ENCODE assay signal across 23 cellular contexts in genomic region chr16:56108724-56109123, GRCh38.
DNase-seq lines count a peak whose midpoint lies in the region; ATAC-seq, FAIRE-seq and TF ChIP-seq lines count a peak whose summit lies in the region.
"Had no signal": no experiment of that assay in that cellular context is flagged by ENCODE, and none has a peak within 500 bp of the region (broad histone marks: within the 10 kb centered on the region; RNA-seq: fewer than 3 reads in every experiment).

No MANE protein-coding gene starts in this region.

- no peak overlapping the region for H2AFZ ChIP-seq in OCI-LY7 (ENCODE audit: low read length)

- no peaks in the 10 kb centered on the region for H3K4me1 ChIP-seq in OCI-LY7 (ENCODE audit: insufficient read depth, low read length, poor library complexity, severe bottlenecking)
- H3K4me1 ChIP-seq: Peyer's patch, SJCRH30, upper lobe of right lung had no signal

- no peak for ATAC-seq in HG03469 (IDR thresholded peaks at IDR 0.05; ENCODE audit: unreplicated experiment)
- ATAC-seq: effector memory CD8-positive, alpha-beta T cell; left lobe of liver; upper lobe of right lung had no signal

- H3K4me3 Mint-ChIP-seq in activated CD4-positive, alpha-beta T cell treated with anti-CD3 and anti-CD28 coated beads, Interleukin-2, amount 10 ng/mL, durations not matched to agents 24 days and 14 days, result no peak overlapping the region
- H3K4me3 Mint-ChIP-seq in glutamatergic neuron (ENCODE audit: unreplicated experiment), result peak overlapping the region; percentile 16
- H3K4me3 Mint-ChIP-seq: activated T-cell treated with anti-CD3 and anti-CD28 coated beads, Interleukin-2, amount 50 U/mL, for 24 hours; B cell; effector memory CD8-positive, alpha-beta T cell; naive B cell had no signal

- DNase-seq in activated CD4-positive, alpha-beta T cell treated with anti-CD3 and anti-CD28 coated beads, Interleukin-2, amount 10 ng/mL, durations not matched to agents 24 days and 14 days, result peak; percentile 17
- no peak for DNase-seq in activated CD4-positive, alpha-beta T cell treated with anti-CD3 and anti-CD28 coated beads for 1 hour
- DNase-seq in NCI-H2171 treated with DMSO at 0.1 percent for 48 hours (lab: John Stamatoyannopoulos, UW) (peak; percentile 74), glutamatergic neuron (no peak), OCI-LY7 (ENCODE audit: low spot score) (no peak), urothelium cell line (ENCODE audit: low spot score) (no peak), NCI-H1930 (lab: John Stamatoyannopoulos, UW) (no peak)
- DNase-seq: activated CD8-positive, alpha-beta memory T cell treated with anti-CD3 and anti-CD28 coated beads for 24 hours; activated naive CD4-positive, alpha-beta T cell treated with Interleukin-2 at 50 U/mL for 16 hours; activated T-cell treated with anti-CD3 and anti-CD28 coated beads, Interleukin-2, amount 50 U/mL, for 24 hours; adrenal gland; brain microvascular endothelial cell; effector memory CD8-positive, alpha-beta T cell; foreskin fibroblast; KG1; MM.1S; naive B cell; Peyer's patch; SJCRH30; upper lobe of right lung had no signal

- no peaks in the 10 kb centered on the region for H3K36me3 Mint-ChIP-seq in activated CD4-positive, alpha-beta T cell treated with anti-CD3 and anti-CD28 coated beads, Interleukin-2, amount 10 ng/mL, durations not matched to agents 24 days and 14 days (ENCODE audit: low read depth)
- H3K36me3 Mint-ChIP-seq in glutamatergic neuron (ENCODE audit: unreplicated experiment), result no peaks in the 10 kb centered on the region
- H3K36me3 Mint-ChIP-seq: naive B cell had no signal

- H3K27me3 Mint-ChIP-seq in activated CD4-positive, alpha-beta T cell treated with anti-CD3 and anti-CD28 coated beads, Interleukin-2, amount 10 ng/mL, durations not matched to agents 24 days and 14 days, result peaks cover 33% of the 10 kb centered on the region
- peaks cover 7% of the 10 kb centered on the region for H3K27me3 Mint-ChIP-seq in glutamatergic neuron (ENCODE audit: unreplicated experiment)

- H3K27ac Mint-ChIP-seq in activated CD4-positive, alpha-beta T cell treated with anti-CD3 and anti-CD28 coated beads, Interleukin-2, amount 10 ng/mL, durations not matched to agents 24 days and 14 days, result no peak overlapping the region
- H3K27ac Mint-ChIP-seq in glutamatergic neuron (ENCODE audit: unreplicated experiment), result no peak overlapping the region
- H3K27ac Mint-ChIP-seq: activated T-cell treated with anti-CD3 and anti-CD28 coated beads, Interleukin-2, amount 50 U/mL, for 24 hours; B cell; effector memory CD8-positive, alpha-beta T cell; naive B cell had no signal

- no peaks in the 10 kb centered on the region for H3K9me3 Mint-ChIP-seq in activated CD4-positive, alpha-beta T cell treated with anti-CD3 and anti-CD28 coated beads, Interleukin-2, amount 10 ng/mL, durations not matched to agents 24 days and 14 days
- H3K9me3 Mint-ChIP-seq in glutamatergic neuron (ENCODE audit: unreplicated experiment), result peaks cover 1% of the 10 kb centered on the region
- H3K9me3 Mint-ChIP-seq: activated T-cell treated with anti-CD3 and anti-CD28 coated beads, Interleukin-2, amount 50 U/mL, for 24 hours; effector memory CD8-positive, alpha-beta T cell; naive B cell had no signal

- POLR2A ChIA-PET in OCI-LY7 (lab: Charles Lee), result no interaction called here

- H3K79me2 ChIP-seq in OCI-LY7 (ENCODE audit: insufficient read depth, low read depth, low read length), result no peaks in the 10 kb centered on the region

- no TSS peak for BruUV-seq in OCI-LY7 (replicated peaks; lab: Mats Ljungman, UMichigan)

- FAIRE-seq in urothelium cell line (lab: Jason Lieb, UNC), result no peak

- H3K4me3 ChIP-seq in OCI-LY7 (ENCODE audit: low read depth, low read length, poor library complexity, severe bottlenecking), result no peak overlapping the region
- H3K4me3 ChIP-seq: adrenal gland, Peyer's patch, SJCRH30, upper lobe of right lung had no signal

- H3K4me2 ChIP-seq in OCI-LY7 (ENCODE audit: low read length), result no peak overlapping the region

- CTCF ChIA-PET in OCI-LY7 (lab: Charles Lee; ENCODE audit: unreplicated experiment), result no interaction called here

- no peaks in the 10 kb centered on the region for H3K4me1 Mint-ChIP-seq in activated CD4-positive, alpha-beta T cell treated with anti-CD3 and anti-CD28 coated beads, Interleukin-2, amount 10 ng/mL, durations not matched to agents 24 days and 14 days
- peaks cover 40% of the 10 kb centered on the region for H3K4me1 Mint-ChIP-seq in glutamatergic neuron (ENCODE audit: low read depth, unreplicated experiment)
- H3K4me1 Mint-ChIP-seq: naive B cell had no signal

- no peaks in the 10 kb centered on the region for H3K9me2 ChIP-seq in OCI-LY7 (ENCODE audit: insufficient read depth, low read length)

- TF ChIP-seq CTCF in glutamatergic neuron (IDR thresholded peaks at IDR 0.05; ENCODE audit: partially characterized antibody, unreplicated experiment) (no peak), OCI-LY7 (conservative IDR thresholded peaks at IDR 0.05; ENCODE audit: low read length) (no peak)

- H4K20me1 ChIP-seq in OCI-LY7 (ENCODE audit: insufficient read depth, low read length), result no peaks in the 10 kb centered on the region

- H3K9me3 ChIP-seq in OCI-LY7 (ENCODE audit: low read length), result no peaks in the 10 kb centered on the region
- H3K9me3 ChIP-seq: adrenal gland, Peyer's patch, SJCRH30, upper lobe of right lung had no signal

- no peak overlapping the region for H3K27ac ChIP-seq in OCI-LY7 (ENCODE audit: low read depth, low read length, poor library complexity, severe bottlenecking)
- H3K27ac ChIP-seq: adrenal gland, brain microvascular endothelial cell, Peyer's patch, SJCRH30, upper lobe of right lung had no signal

- intact Hi-C loops in activated CD4-positive, alpha-beta T cell treated with anti-CD3 and anti-CD28 coated beads, Interleukin-2, amount 10 ng/mL, durations not matched to agents 24 days and 14 days (cut with micrococcal nuclease), result no loop called here
- intact Hi-C loops in OCI-LY7 (cut with micrococcal nuclease; ENCODE audit: unreplicated experiment), result no loop called here

- H3K36me3 ChIP-seq in OCI-LY7 (ENCODE audit: insufficient read depth, low read length), result no peaks in the 10 kb centered on the region
- H3K36me3 ChIP-seq: adrenal gland, brain microvascular endothelial cell, Peyer's patch, SJCRH30, upper lobe of right lung had no signal

Comparison
In these comparisons a context has a peak if more than half of its experiments do, and no peak if none do; other contexts are left out.
1. DNase-seq: peak in activated CD4-positive, alpha-beta T cell treated with anti-CD3 and anti-CD28 coated beads, Interleukin-2, amount 10 ng/mL, durations not matched to agents 24 days and 14 days (single experiment) and NCI-H2171 treated with DMSO at 0.1 percent for 48 hours (single experiment); none in activated CD4-positive, alpha-beta T cell treated with anti-CD3 and anti-CD28 coated beads for 1 hour (single experiment), glutamatergic neuron (single experiment), OCI-LY7 (single experiment), urothelium cell line (single experiment) and NCI-H1930 (0 of 2).